7 cellular contexts compared by ENCODE assay signal in genomic region chr9:9963861-9964260, GRCh38.
"Had no signal": no experiment of that assay in that cellular context is flagged by ENCODE, and none has a peak within 500 bp of the region (broad histone marks: within the 10 kb centered on the region; RNA-seq: fewer than 3 reads in every experiment).

No MANE protein-coding gene starts in this region.

- H3K4me3 ChIP-seq: GM23338 had no signal

- H2AFZ ChIP-seq: GM23338 had no signal

- DNase-seq: H9, HCEC 1CT, KBM-7 had no signal

- H3K27ac Mint-ChIP-seq: GM23338, H9, IgD-negative memory B cell had no signal

- H3K4me3 Mint-ChIP-seq: GM23338, H9, IgD-negative memory B cell had no signal

- H3K4me1 Mint-ChIP-seq: IgD-negative memory B cell had no signal

- H3K27ac ChIP-seq: HL-60 had no signal

- ATAC-seq: GM23338, HepG2 had no signal

- H3K4me2 ChIP-seq: GM23338 had no signal

- H3K36me3 Mint-ChIP-seq: IgD-negative memory B cell had no signal
